ENCODE assay signal across 9 cellular contexts in genomic region chr6:16676978-16677377, GRCh38.
DNase-seq lines count a peak whose midpoint lies in the region; ATAC-seq and TF ChIP-seq lines count a peak whose summit lies in the region.
"Had no signal": no experiment of that assay in that cellular context is flagged by ENCODE, and none has a peak within 500 bp of the region (broad histone marks: within the 10 kb centered on the region; RNA-seq: fewer than 3 reads in every experiment).

No MANE protein-coding gene starts in this region.

- peaks cover 49% of the 10 kb centered on the region for H3K36me3 Mint-ChIP-seq in activated CD4-positive, alpha-beta memory T cell treated with anti-CD3 and anti-CD28 coated beads, Interleukin-2, amount 10 ng/mL, durations not matched to agents 7 days and 5 days (ENCODE audit: low read depth)
- peaks cover 35% of the 10 kb centered on the region for H3K36me3 Mint-ChIP-seq in stimulated activated effector memory CD8-positive, alpha-beta T cell treated with anti-CD3 and anti-CD28 coated beads, Interleukin-12 subunit alpha, Interleukin-12 subunit beta, amount 100 ng/mL, for 72 hours

- BruUV-seq in HCT116 (replicated peaks; lab: Mats Ljungman, UMichigan): no TSS peak

- no peaks in the 10 kb centered on the region for H3K27me3 ChIP-seq in HCT116 (ENCODE audit: insufficient read depth, low read length)
- no peaks in the 10 kb centered on the region for H3K27me3 ChIP-seq in right cardiac atrium (ENCODE audit: control insufficient read depth, insufficient read depth)

- no peaks in the 10 kb centered on the region for H3K27me3 Mint-ChIP-seq in activated CD4-positive, alpha-beta memory T cell treated with anti-CD3 and anti-CD28 coated beads, Interleukin-2, amount 10 ng/mL, durations not matched to agents 7 days and 5 days
- H3K27me3 Mint-ChIP-seq: stimulated activated memory B cell treated with anti-CD40 and anti-IgM and Interleukin-4, amounts not matched to agents 10 μg/mL and 1 μg/mL and 100 μg/mL, for 72 hours had no signal

- POLR2A ChIA-PET in HCT116 (lab: Charles Lee): no interaction called here
- POLR2A ChIA-PET in activated CD4-positive, alpha-beta memory T cell treated with anti-CD3 and anti-CD28 coated beads, Interleukin-2, amount 10 ng/mL, durations not matched to agents 7 days and 5 days (lab: Charles Lee): interaction anchor here (0.8 to 1.0 kb wide), 2 partner anchors 12 to 26 kb away, joined by 3 to 4 read pairs; no protein-coding TSS in a partner anchor

- 31% methylated on average over 6 of the region's 6 CpGs for WGBS in right cardiac atrium

- H3K4me2 ChIP-seq in HCT116 (ENCODE audit: low read length): peak overlapping the region; percentile 60

- H3K4me1 ChIP-seq in HCT116 (ENCODE audit: control insufficient read depth in 1 of 2, insufficient read depth in 2 of 2, low read length in 2 of 2) (peaks cover 39 to 52% of the 10 kb centered on the region in 2 experiments), right cardiac atrium (ENCODE audit: control insufficient read depth, insufficient read depth, low read length) (peaks cover 2% of the 10 kb centered on the region)

- no peaks in the 10 kb centered on the region for H3K9me3 ChIP-seq in HCT116 (ENCODE audit: control insufficient read depth in 1 of 2, insufficient read depth in 1 of 2, low read depth in 1 of 2, low read length in 2 of 2)
- no peaks in the 10 kb centered on the region for H3K9me3 ChIP-seq in right cardiac atrium (ENCODE audit: control insufficient read depth, low read length)

- H3K4me3 ChIP-seq in HCT116 (replicated peaks in 1 of 2; ENCODE audit: low read depth in 1 of 2, low read length in 2 of 2): no peak overlapping the region
- H3K4me3 ChIP-seq in right cardiac atrium (ENCODE audit: low read length): peak overlapping the region; percentile 22

- peaks cover 56% of the 10 kb centered on the region for H3K4me1 Mint-ChIP-seq in activated CD4-positive, alpha-beta memory T cell treated with anti-CD3 and anti-CD28 coated beads, Interleukin-2, amount 10 ng/mL, durations not matched to agents 7 days and 5 days
- peaks cover 63% of the 10 kb centered on the region for H3K4me1 Mint-ChIP-seq in stimulated activated effector memory CD8-positive, alpha-beta T cell treated with anti-CD3 and anti-CD28 coated beads, Interleukin-12 subunit alpha, Interleukin-12 subunit beta, amount 100 ng/mL, for 72 hours

- intact Hi-C loops in HCT116 (cut with micrococcal nuclease): no loop called here
- intact Hi-C loops in right cardiac atrium (cut with DNase I): loop anchor here in 1 of 4 donors (10.0 kb wide), 1 partner anchor 78 kb away; no protein-coding TSS in a partner anchor

- H3K9ac ChIP-seq in HCT116 (ENCODE audit: low read length): peak overlapping the region; percentile 26; the same call in 1 of the 2 replicates

- peak overlapping the region; percentile 2 for H3K4me3 Mint-ChIP-seq in activated CD4-positive, alpha-beta memory T cell treated with anti-CD3 and anti-CD28 coated beads, Interleukin-2, amount 10 ng/mL, durations not matched to agents 7 days and 5 days
- peak overlapping the region; percentile 39 for H3K4me3 Mint-ChIP-seq in stimulated activated effector memory CD8-positive, alpha-beta T cell treated with anti-CD3 and anti-CD28 coated beads, Interleukin-12 subunit alpha, Interleukin-12 subunit beta, amount 100 ng/mL, for 72 hours
- H3K4me3 Mint-ChIP-seq: stimulated activated memory B cell treated with anti-CD40 and anti-IgM and Interleukin-4, amounts not matched to agents 10 μg/mL and 1 μg/mL and 100 μg/mL, for 72 hours had no signal

- H3K27ac ChIP-seq in HCT116 (ENCODE audit: low read depth, low read length) (no peak overlapping the region; the same call in 1 of the 2 replicates), right cardiac atrium (ENCODE audit: low read length) (peak overlapping the region; percentile 6)

- H2AFZ ChIP-seq in HCT116 (ENCODE audit: low read depth, low read length, poor library complexity, severe bottlenecking): peak overlapping the region; percentile 24

- no peaks in the 10 kb centered on the region for H3K79me2 ChIP-seq in HCT116 (ENCODE audit: insufficient read depth, low read length)

- H3K27ac Mint-ChIP-seq in activated CD4-positive, alpha-beta memory T cell treated with anti-CD3 and anti-CD28 coated beads, Interleukin-2, amount 10 ng/mL, durations not matched to agents 7 days and 5 days: peak overlapping the region; percentile 26
- H3K27ac Mint-ChIP-seq in stimulated activated effector memory CD8-positive, alpha-beta T cell treated with anti-CD3 and anti-CD28 coated beads, Interleukin-12 subunit alpha, Interleukin-12 subunit beta, amount 100 ng/mL, for 72 hours: peak overlapping the region; percentile 71
- H3K27ac Mint-ChIP-seq: stimulated activated memory B cell treated with anti-CD40 and anti-IgM and Interleukin-4, amounts not matched to agents 10 μg/mL and 1 μg/mL and 100 μg/mL, for 72 hours had no signal

- no peak for TF ChIP-seq CTCF in HCT116 (IDR thresholded peaks at IDR 0.05 in 2 of 3, conservative IDR thresholded peaks at IDR 0.05 in 1 of 3; ENCODE audit: borderline replicate concordance in 1 of 3, insufficient read depth in 1 of 3, low read depth in 2 of 3, low read length in 2 of 3)

- RAD21 ChIA-PET in HCT116 (lab: Charles Lee; ENCODE audit: low non-redundant PET in 1 of 2, low total read pairs in 2 of 2, uncharacterized antibody in 2 of 2, unreplicated experiment in 2 of 2): no interaction called here

- CTCF ChIA-PET in HCT116 (lab: Charles Lee): no interaction called here
- CTCF ChIA-PET in activated CD4-positive, alpha-beta memory T cell treated with anti-CD3 and anti-CD28 coated beads, Interleukin-2, amount 10 ng/mL, durations not matched to agents 7 days and 5 days (lab: Charles Lee): no interaction called here

- no peaks in the 10 kb centered on the region for H3K9me3 Mint-ChIP-seq in activated CD4-positive, alpha-beta memory T cell treated with anti-CD3 and anti-CD28 coated beads, Interleukin-2, amount 10 ng/mL, durations not matched to agents 7 days and 5 days
- H3K9me3 Mint-ChIP-seq in stimulated activated effector memory CD8-positive, alpha-beta T cell treated with anti-CD3 and anti-CD28 coated beads, Interleukin-12 subunit alpha, Interleukin-12 subunit beta, amount 100 ng/mL, for 72 hours: no peaks in the 10 kb centered on the region

- DNase-seq in HCT116 (ENCODE audit: low read depth, low spot score) (peak; percentile 66), right cardiac atrium (peak in 1 of 3 donors; percentile 23), NCI-H2081 (lab: John Stamatoyannopoulos, UW) (no peak), T-helper 9 cell (no peak)
- DNase-seq in activated CD4-positive, alpha-beta memory T cell treated with anti-CD3 and anti-CD28 coated beads, Interleukin-2, amount 10 ng/mL, durations not matched to agents 7 days and 5 days: no peak
- DNase-seq in stimulated activated effector memory CD8-positive, alpha-beta T cell treated with anti-CD3 and anti-CD28 coated beads, Interleukin-12 subunit alpha, Interleukin-12 subunit beta, amount 100 ng/mL, for 72 hours (ENCODE audit: low spot score in 2 of 2): no peak
- DNase-seq: SHP77 treated with DMSO at 0.1 percent for 48 hours had no signal

- H3K9me2 ChIP-seq in HCT116 (ENCODE audit: insufficient read depth): no peaks in the 10 kb centered on the region

- TF ChIP-seq POLR2A in HCT116 (IDR thresholded peaks at IDR 0.05; ENCODE audit: borderline replicate concordance, extremely low read depth, insufficient read depth, insufficient read length): no peak

- ATAC-seq in HCT116 (peak; percentile 36; the same call in 1 of the 2 replicates), right cardiac atrium (peak; percentile 44 to 60), GM18520 (IDR thresholded peaks at IDR 0.05; ENCODE audit: unreplicated experiment) (no peak)
- ATAC-seq in stimulated activated effector memory CD8-positive, alpha-beta T cell treated with anti-CD3 and anti-CD28 coated beads, Interleukin-12 subunit alpha, Interleukin-12 subunit beta, amount 100 ng/mL, for 72 hours: peak; percentile 24
- ATAC-seq: stimulated activated memory B cell treated with anti-CD40 and anti-IgM and Interleukin-4, amounts not matched to agents 10 μg/mL and 1 μg/mL and 100 μg/mL, for 72 hours had no signal

- H3K36me3 ChIP-seq in HCT116 (ENCODE audit: control insufficient read depth in 1 of 2, insufficient read depth in 2 of 2, low read length in 2 of 2): no peaks in the 10 kb centered on the region

- no peak for TF ChIP-seq RAD21 in HCT116 (IDR thresholded peaks at IDR 0.05; ENCODE audit: low read depth)

- no peaks in the 10 kb centered on the region for H4K20me1 ChIP-seq in HCT116 (ENCODE audit: insufficient read depth)

TF ChIP-seq in HCT116, 20 proteins besides CTCF, POLR2A, EP300 and RAD21:
- TF ChIP-seq FOSL1 (IDR thresholded peaks at IDR 0.05; ENCODE audit: low read depth): peak; percentile 14; the same call in 1 of the 2 replicates
- peak; percentile 41; the same call in 1 of the 2 replicates for TF ChIP-seq SP1 (IDR thresholded peaks at IDR 0.05; ENCODE audit: low read depth)
- TF ChIP-seq CBX3 (IDR thresholded peaks at IDR 0.05; ENCODE audit: low read depth): 0 out of 2 replicates have a peak, but pooled peaks have one; percentile 35
- no peak for TF ChIP-seq EGR1 (IDR thresholded peaks at IDR 0.05; ENCODE audit: low read depth)
TF ChIP-seq in HCT116: peak in this region for 3.
